ENCODE assay signal across 30 cellular contexts in genomic region chr5:84306617-84307016, GRCh38.
"Had no signal": no experiment of that assay in that cellular context is flagged by ENCODE, and none has a peak within 500 bp of the region (broad histone marks: within the 10 kb centered on the region; RNA-seq: fewer than 3 reads in every experiment).

No MANE protein-coding gene starts in this region.

- H3K27ac ChIP-seq: body of pancreas, KMS-11 had no signal

- H3K9me3 ChIP-seq: body of pancreas, MG63 had no signal

- H3K4me1 ChIP-seq: body of pancreas had no signal

- H3K4me2 ChIP-seq: KMS-11 had no signal

- H3K27ac Mint-ChIP-seq: activated CD8-positive, alpha-beta T cell treated with anti-CD3 and anti-CD28 coated beads, Interleukin-2, amount 10 ng/mL, durations not matched to agents 7 days and 5 days; activated naive CD4-positive, alpha-beta T cell treated with anti-CD3 and anti-CD28 coated beads, Interleukin-2, amount 50 U/mL, for 24 hours; activated T-helper 1 cell treated with anti-CD3 and anti-CD28 coated beads, Interleukin-12 subunit alpha, Interleukin-12 subunit beta, Interleukin-2, Interleukin-4 antibody, amounts not matched to agents 30 ng/mL and 10 ng/mL and 1 ng/mL, durations not matched to agents 14 hours and 24 hours and 36 hours; T-cell had no signal

- H3K4me1 Mint-ChIP-seq: activated naive CD4-positive, alpha-beta T cell treated with anti-CD3 and anti-CD28 coated beads, Interleukin-2, amount 50 U/mL, for 24 hours; T-cell had no signal

- H3K27me3 Mint-ChIP-seq: activated naive CD4-positive, alpha-beta T cell treated with anti-CD3 and anti-CD28 coated beads, Interleukin-2, amount 50 U/mL, for 24 hours; T-cell had no signal

- H3K27me3 ChIP-seq: body of pancreas, MG63 had no signal

- DNase-seq: activated CD4-positive, alpha-beta T cell treated with anti-CD3 and anti-CD28 coated beads for 48 hours; activated CD4-positive, alpha-beta T cell treated with anti-CD3 and anti-CD28 coated beads, Interleukin-2, amount 50 U/mL, for 4 hours; activated CD4-positive, CD25-positive, alpha-beta regulatory T cell treated with anti-CD3 and anti-CD28 coated beads, Interleukin-2, amount 50 U/mL, for 72 hours; activated CD8-positive, alpha-beta memory T cell treated with anti-CD3 and anti-CD28 coated beads, Interleukin-2, amount 50 U/mL, for 48 hours; activated CD8-positive, alpha-beta T cell treated with anti-CD3 and anti-CD28 coated beads, Interleukin-2, amount 10 ng/mL, durations not matched to agents 7 days and 5 days; activated effector memory CD4-positive, alpha-beta T cell treated with Interleukin-2 at 50 U/mL for 16 hours; activated naive CD4-positive, alpha-beta T cell; activated T-cell treated with anti-CD3 and anti-CD28 coated beads, Interleukin-2, amount 50 U/mL, for 1 hour; aorta; body of pancreas; central memory CD4-positive, alpha-beta T cell; MG63; MV-4-11; NCI-H1092 treated with DMSO at 0.1 percent for 48 hours; NCI-H1417 treated with DMSO at 0.1 percent for 48 hours; NCI-H1694; NCI-H2029; NCI-H345; NCI-H510A treated with DMSO at 0.1 percent for 48 hours; NCI-H69; NK-92 treated with Interleukin-12 subunit alpha and Interleukin-12 subunit beta, amount 100 ng/mL, for 24 hours; OCI-M1; SHP77 treated with DMSO at 0.1 percent for 48 hours; T-cell; T-helper 2 cell had no signal

- H3K9ac ChIP-seq: KMS-11 had no signal

- H3K4me3 ChIP-seq: body of pancreas, MG63 had no signal

- H3K36me3 ChIP-seq: MG63 had no signal

- H3K36me3 Mint-ChIP-seq: activated naive CD4-positive, alpha-beta T cell treated with anti-CD3 and anti-CD28 coated beads, Interleukin-2, amount 50 U/mL, for 24 hours; T-cell had no signal

- FAIRE-seq: bronchial epithelial cell, RCC 7860 had no signal

- H3K9me3 Mint-ChIP-seq: activated T-helper 1 cell treated with anti-CD3 and anti-CD28 coated beads, Interleukin-12 subunit alpha, Interleukin-12 subunit beta, Interleukin-2, Interleukin-4 antibody, amounts not matched to agents 30 ng/mL and 10 ng/mL and 1 ng/mL, durations not matched to agents 14 hours and 24 hours and 36 hours; T-cell had no signal

- ATAC-seq: activated CD8-positive, alpha-beta T cell treated with anti-CD3 and anti-CD28 coated beads, Interleukin-2, amount 10 ng/mL, durations not matched to agents 7 days and 5 days; body of pancreas; T-cell had no signal

- H3K4me3 Mint-ChIP-seq: activated CD8-positive, alpha-beta T cell treated with anti-CD3 and anti-CD28 coated beads, Interleukin-2, amount 10 ng/mL, durations not matched to agents 7 days and 5 days; activated naive CD4-positive, alpha-beta T cell treated with anti-CD3 and anti-CD28 coated beads, Interleukin-2, amount 50 U/mL, for 24 hours; activated T-helper 1 cell treated with anti-CD3 and anti-CD28 coated beads, Interleukin-12 subunit alpha, Interleukin-12 subunit beta, Interleukin-2, Interleukin-4 antibody, amounts not matched to agents 30 ng/mL and 10 ng/mL and 1 ng/mL, durations not matched to agents 14 hours and 24 hours and 36 hours; T-cell had no signal
